Comparison of ENCODE assay signal across 12 cellular contexts in the genomic region with DNA sequence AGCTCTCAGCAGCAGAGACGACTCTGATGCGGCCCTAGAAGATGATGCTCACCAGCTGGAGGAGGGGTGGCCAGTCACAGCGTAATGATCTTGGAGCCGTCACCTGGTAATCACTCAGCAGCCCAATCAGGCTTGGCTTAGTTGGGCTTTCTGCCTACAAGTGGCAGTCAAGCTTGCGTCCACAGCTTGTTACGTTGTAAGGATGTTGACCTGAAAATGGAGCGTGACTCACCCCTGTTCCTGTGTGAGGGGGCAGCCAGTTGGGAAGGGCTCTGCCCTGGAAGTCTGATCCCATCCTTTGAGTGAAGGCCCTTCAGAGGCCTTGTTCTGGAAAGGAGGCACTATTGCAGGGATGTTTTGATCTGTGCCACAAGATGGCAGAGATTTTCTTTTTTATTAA. TPM values are rescaled to one million over a fixed set of nuclear protein-coding genes. Genes with fewer than 3 reads are reported as not detected.
A peak's percentile ranks its signal among the peaks of the same experiment; 100 is the strongest.
DNase-seq lines count a peak whose midpoint lies in the region; ATAC-seq and TF ChIP-seq lines count a peak whose summit lies in the region.
"Had no signal": no experiment of that assay in that cellular context is flagged by ENCODE, and none has a peak within 500 bp of the region (broad histone marks: within the 10 kb centered on the region; RNA-seq: fewer than 3 reads in every experiment).

No MANE protein-coding gene starts in this region.

- no peak overlapping the region for H3K4me2 ChIP-seq in hepatocyte
- H3K4me2 ChIP-seq: neural progenitor cell had no signal

- intact Hi-C loops in heart left ventricle (cut with DNase I) (no loop called here), left ventricle myocardium inferior (cut with micrococcal nuclease) (no loop called here), Calu3 (cut with micrococcal nuclease; ENCODE audit: unreplicated experiment) (no loop called here)

- 79 to 87% (median 81%) methylated on average over 7 of the region's 7 CpGs for WGBS in heart left ventricle, 4 donors
- 79% methylated on average over 7 of the region's 7 CpGs for WGBS in hepatocyte (ENCODE audit: low lambda C conversion rate, missing lambda C conversion rate)

- H3K9me3 ChIP-seq in heart left ventricle (no peaks in the 10 kb centered on the region), left ventricle myocardium inferior (replicated peaks) (no peaks in the 10 kb centered on the region), hepatocyte (ENCODE audit: low read depth) (no peaks in the 10 kb centered on the region)

- H3K9me3 Mint-ChIP-seq in Calu3 (ENCODE audit: low read depth, unreplicated experiment), result no peaks in the 10 kb centered on the region
- H3K9me3 Mint-ChIP-seq: activated naive CD4-positive, alpha-beta T cell treated with anti-CD3 and anti-CD28 coated beads, Interleukin-2, amount 50 U/mL, for 24 hours; neural progenitor cell had no signal

- H3K4me1 Mint-ChIP-seq in Calu3 (ENCODE audit: low read depth, unreplicated experiment), result no peaks in the 10 kb centered on the region
- H3K4me1 Mint-ChIP-seq: activated naive CD4-positive, alpha-beta T cell treated with anti-CD3 and anti-CD28 coated beads, Interleukin-2, amount 50 U/mL, for 24 hours had no signal

- H3K4me3 Mint-ChIP-seq in Calu3 (ENCODE audit: low read depth, unreplicated experiment), result no peak overlapping the region
- H3K4me3 Mint-ChIP-seq: activated naive CD4-positive, alpha-beta T cell treated with anti-CD3 and anti-CD28 coated beads, Interleukin-2, amount 50 U/mL, for 24 hours; neural progenitor cell had no signal

- no TSS peak for BruUV-seq in Calu3 (replicated peaks; lab: Mats Ljungman, UMichigan)

- H3K4me3 ChIP-seq in heart left ventricle, result no peak overlapping the region
- H3K4me3 ChIP-seq in left ventricle myocardium inferior, result no peak overlapping the region
- H3K4me3 ChIP-seq in hepatocyte, result no peak overlapping the region
- H3K4me3 ChIP-seq: neural progenitor cell, skin epidermis had no signal

- no peaks in the 10 kb centered on the region for H4K20me1 ChIP-seq in hepatocyte (ENCODE audit: insufficient read depth, poor library complexity, severe bottlenecking)

- no peak for TF ChIP-seq POLR2A in heart left ventricle (IDR thresholded peaks at IDR 0.05)

- H3K79me2 ChIP-seq in hepatocyte, result no peaks in the 10 kb centered on the region

- H3K27me3 ChIP-seq in heart left ventricle (no peaks in the 10 kb centered on the region), left ventricle myocardium inferior (ENCODE audit: low read depth) (no peaks in the 10 kb centered on the region), hepatocyte (no peaks in the 10 kb centered on the region)
- H3K27me3 ChIP-seq: neural progenitor cell had no signal

- TF ChIP-seq CTCF in heart left ventricle (IDR thresholded peaks at IDR 0.05), result no peak
- TF ChIP-seq CTCF in left ventricle myocardium inferior (IDR thresholded peaks at IDR 0.05; ENCODE audit: borderline replicate concordance), result no peak
- 0 out of 2 replicates have a peak, but pooled peaks have one; percentile 10 for TF ChIP-seq CTCF in VCaP (conservative IDR thresholded peaks at IDR 0.05)
- TF ChIP-seq CTCF in hepatocyte (IDR thresholded peaks at IDR 0.05; ENCODE audit: poor library complexity), result no peak
- no peak for TF ChIP-seq CTCF in Calu3 (IDR thresholded peaks at IDR 0.05; ENCODE audit: unreplicated experiment)

- CTCF ChIA-PET in Calu3 (lab: Charles Lee), result no interaction called here

- H2AFZ ChIP-seq in hepatocyte, result no peak overlapping the region
- H2AFZ ChIP-seq: neural progenitor cell had no signal

- peaks cover 0 to 86% (median 69%) of the 10 kb centered on the region in 9 donors for H3K36me3 ChIP-seq in heart left ventricle
- peaks cover 60% of the 10 kb centered on the region for H3K36me3 ChIP-seq in left ventricle myocardium inferior
- no peaks in the 10 kb centered on the region for H3K36me3 ChIP-seq in hepatocyte (replicated peaks; ENCODE audit: insufficient read depth, low read depth)
- H3K36me3 ChIP-seq: neural progenitor cell had no signal

- no peak for DNase-seq in heart left ventricle
- no peak for DNase-seq in left ventricle myocardium inferior
- no peak for DNase-seq in hepatocyte (ENCODE audit: low spot score)
- no peak for DNase-seq in Calu3
- no peak for DNase-seq in COLO829 (ENCODE audit: low spot score)
- DNase-seq: NCI-H2029 treated with DMSO at 0.1 percent for 48 hours had no signal

- H3K36me3 Mint-ChIP-seq in Calu3 (ENCODE audit: insufficient read depth, unreplicated experiment), result peaks cover 7% of the 10 kb centered on the region

- H3K27ac ChIP-seq in heart left ventricle, result no peak overlapping the region
- H3K27ac ChIP-seq in left ventricle myocardium inferior (replicated peaks), result no peak overlapping the region
- H3K27ac ChIP-seq in VCaP, result no peak overlapping the region
- peak overlapping the region; percentile 61 for H3K27ac ChIP-seq in hepatocyte
- H3K27ac ChIP-seq: neural progenitor cell had no signal

- peak in 3 of 4 donors; percentile 22 to 47 (median 28) for ATAC-seq in heart left ventricle
- no peak for ATAC-seq in GM18511 (IDR thresholded peaks at IDR 0.05; ENCODE audit: unreplicated experiment)
- no peak for ATAC-seq in GM19395 (IDR thresholded peaks at IDR 0.05; ENCODE audit: unreplicated experiment)

- H3K4me1 ChIP-seq in heart left ventricle (no peaks in the 10 kb centered on the region), left ventricle myocardium inferior (no peaks in the 10 kb centered on the region), hepatocyte (ENCODE audit: insufficient read depth) (peaks cover 14% of the 10 kb centered on the region)

- no peaks in the 10 kb centered on the region for H3K9me2 ChIP-seq in hepatocyte (replicated peaks; ENCODE audit: insufficient read depth)

- no peak overlapping the region for H3K27ac Mint-ChIP-seq in Calu3 (ENCODE audit: unreplicated experiment)
- H3K27ac Mint-ChIP-seq: activated naive CD4-positive, alpha-beta T cell treated with anti-CD3 and anti-CD28 coated beads, Interleukin-2, amount 50 U/mL, for 24 hours; neural progenitor cell had no signal

- no peaks in the 10 kb centered on the region for H3K27me3 Mint-ChIP-seq in Calu3 (ENCODE audit: unreplicated experiment)
- H3K27me3 Mint-ChIP-seq: activated naive CD4-positive, alpha-beta T cell treated with anti-CD3 and anti-CD28 coated beads, Interleukin-2, amount 50 U/mL, for 24 hours had no signal

RNA-seq across cellular contexts. Expression of a gene that starts 49.8 kb away (rescaled TPM):
- total RNA-seq in heart left ventricle (1 to 10 TPM; 5.9 to 9.3 (median 7.8) TPM), left ventricle myocardium inferior (7.6 TPM), hepatocyte (4.9 and 5.9 TPM in 2 replicates), Calu3 (2022) (16.0 and 16.6 TPM in 2 replicates)
- polyA plus RNA-seq in heart left ventricle (1 to 10 TPM; 4.3 to 8.0 TPM), hepatocyte (9.6 and 10.1 TPM in 2 replicates)

RNA-seq across cellular contexts. Expression of a gene that starts 52.9 kb away (rescaled TPM):
- total RNA-seq in heart left ventricle (10 to 100 TPM in 1 of 9 donors, 1 to 10 TPM in 8; 4.6 to 12.5 (median 6.3) TPM), left ventricle myocardium inferior (4.6 TPM), hepatocyte (6.7 and 10.4 TPM in 2 replicates), Calu3 (2022) (30.0 and 31.7 TPM in 2 replicates)
- polyA plus RNA-seq in heart left ventricle (1 to 10 TPM; 5.3 to 5.5 TPM), hepatocyte (4.9 and 8.2 TPM in 2 replicates)

Comparison
In these comparisons a context has a peak if more than half of its experiments do, and no peak if none do; other contexts are left out.
1. ATAC-seq: peak in heart left ventricle (3 of 4); none in GM18511 (single experiment) and GM19395 (single experiment).